9 cellular contexts compared by ENCODE assay signal in the genomic region with DNA sequence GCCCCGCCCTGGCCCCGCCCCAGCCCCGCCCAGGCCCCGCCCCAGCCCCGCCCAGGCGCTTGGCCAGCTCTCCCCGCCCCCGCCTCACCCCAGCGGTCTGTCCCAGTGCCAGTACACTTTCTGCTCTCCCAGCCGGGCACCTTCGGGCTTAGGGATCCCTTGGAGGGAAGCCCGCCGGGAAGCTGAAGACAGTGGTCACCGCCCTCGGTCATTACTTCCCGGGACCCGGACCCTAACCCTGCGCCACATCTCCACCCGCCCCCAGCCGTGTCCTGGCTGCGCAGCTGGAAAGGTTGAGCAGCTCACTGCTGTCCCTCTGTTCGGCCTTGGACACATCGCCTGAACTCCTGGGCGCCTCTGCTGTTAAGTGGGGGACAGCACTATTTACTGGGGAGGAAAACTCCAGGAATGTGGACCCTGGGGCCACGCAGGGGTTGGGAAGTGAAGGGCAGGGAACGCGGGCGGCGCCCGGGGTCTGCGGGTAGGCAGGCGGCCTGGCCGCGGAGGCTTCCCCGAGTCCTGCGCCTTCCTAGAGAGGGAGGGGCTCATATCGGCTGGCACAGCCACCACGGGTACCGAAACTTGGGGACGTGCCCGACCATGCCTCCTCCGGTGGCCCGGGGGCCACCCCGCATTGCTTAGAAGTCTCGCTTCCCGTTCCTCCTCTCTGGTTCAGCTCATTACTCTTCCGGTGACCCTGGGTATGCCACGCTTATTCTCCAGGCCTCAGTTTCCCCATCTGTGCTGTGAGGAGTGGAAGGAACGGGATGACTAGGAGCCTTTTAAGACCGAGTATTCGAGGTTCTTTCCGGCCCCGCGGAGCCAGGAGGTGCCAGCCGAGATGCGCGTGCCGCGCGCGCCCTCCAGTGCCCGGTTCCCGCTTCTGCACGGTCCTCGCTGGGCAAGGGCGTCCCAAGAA.
DNase-seq lines count a peak whose midpoint lies in the region; ATAC-seq, FAIRE-seq and TF ChIP-seq lines count a peak whose summit lies in the region.
"Had no signal": no experiment of that assay in that cellular context is flagged by ENCODE, and none has a peak within 500 bp of the region (broad histone marks: within the 10 kb centered on the region; RNA-seq: fewer than 3 reads in every experiment).

No MANE protein-coding gene starts in this region.

- intact Hi-C loops in mammary epithelial cell (cut with micrococcal nuclease), result no loop called here

- H3K27ac Mint-ChIP-seq in immature natural killer cell, result peak overlapping the region in 5 of 6 donors; percentile 15 to 78 (median 63)

- no peaks in the 10 kb centered on the region for H3K36me3 Mint-ChIP-seq in immature natural killer cell

- H3K4me1 Mint-ChIP-seq in immature natural killer cell, result peaks cover 13 to 19% of the 10 kb centered on the region in 2 donors

- dilution Hi-C loops in mammary epithelial cell (cut with HindIII; ENCODE audit: low sequenced_read_pairs), result no loop called here

- peak overlapping the region; percentile 71 for H3K4me2 ChIP-seq in mammary epithelial cell (ENCODE audit: insufficient read depth, low read depth, low read length)

- H3K4me3 Mint-ChIP-seq in immature natural killer cell, result peak overlapping the region; percentile 89 to 97 (median 96)

- peak overlapping the region; percentile 79 for H2AFZ ChIP-seq in mammary epithelial cell (ENCODE audit: low read depth, low read length)

- H4K20me1 ChIP-seq in mammary epithelial cell (ENCODE audit: insufficient read depth, low read length), result no peaks in the 10 kb centered on the region

- CTCF ChIA-PET in mammary epithelial cell (lab: Charles Lee; ENCODE audit: low non-redundant PET), result no interaction called here

- H3K27me3 ChIP-seq in mammary epithelial cell (ENCODE audit: insufficient read depth, low read length) (no peaks in the 10 kb centered on the region), small intestine (ENCODE audit: control insufficient read depth in 2 of 2, insufficient read depth in 2 of 2, low read length in 2 of 2) (no peaks in the 10 kb centered on the region)

- H3K9me3 ChIP-seq in mammary epithelial cell (replicated peaks; ENCODE audit: insufficient read depth, low read length) (no peaks in the 10 kb centered on the region), small intestine (ENCODE audit: control insufficient read depth, low read depth) (no peaks in the 10 kb centered on the region)

- H3K4me3 ChIP-seq in WI38 (ENCODE audit: low read depth, low read length) (peak overlapping the region; percentile 63), mammary epithelial cell (replicated peaks in 1 of 3; ENCODE audit: insufficient read depth in 1 of 3, low read depth in 2 of 3, low read length in 3 of 3) (peak overlapping the region in 2 of 3 experiments; percentile 28 to 33), small intestine (ENCODE audit: low read depth in 1 of 2, low read length in 2 of 2) (peak overlapping the region; percentile 19 to 50)

- BruUV-seq in mammary epithelial cell (replicated peaks; lab: Mats Ljungman, UMichigan), result no TSS peak

- no peak overlapping the region for H3K27ac ChIP-seq in mammary epithelial cell (ENCODE audit: insufficient read depth, low read depth, low read length)
- no peak overlapping the region for H3K27ac ChIP-seq in small intestine (ENCODE audit: low read depth in 1 of 2, low read length in 1 of 2)

- no peak overlapping the region for H3K9ac ChIP-seq in mammary epithelial cell (ENCODE audit: insufficient read depth, low read length)

- no peak for FAIRE-seq in small intestine (lab: Jason Lieb, UNC)
- FAIRE-seq: A204.1 had no signal

- DNase-seq in NCI-H146 (lab: John Stamatoyannopoulos, UW), result peak; percentile 23
- DNase-seq in NCI-H146 treated with DMSO at 0.1 percent for 48 hours (lab: John Stamatoyannopoulos, UW; ENCODE audit: unreplicated experiment), result no peak
- DNase-seq in NCI-H128 (lab: John Stamatoyannopoulos, UW; ENCODE audit: unreplicated experiment), result peak; percentile 2
- peak; percentile 32 for DNase-seq in mammary epithelial cell
- DNase-seq in immature natural killer cell, result peak; percentile 66 to 74 (median 73)
- peak; percentile 69 for DNase-seq in small intestine

- WGBS in mammary epithelial cell (ENCODE audit: low coverage, missing lambda C conversion rate), result 4% methylated on average over 22 of the region's 66 CpGs
- WGBS in small intestine, 3 donors, result 0 to 1% (median 0%) methylated on average over 48 to 66 of the region's 66 CpGs

- ATAC-seq in HG02763 (IDR thresholded peaks at IDR 0.05; ENCODE audit: unreplicated experiment), result peak; percentile 93

- H3K36me3 ChIP-seq in mammary epithelial cell (ENCODE audit: insufficient read depth, low read length), result no peaks in the 10 kb centered on the region
- no peaks in the 10 kb centered on the region for H3K36me3 ChIP-seq in small intestine (ENCODE audit: control insufficient read depth in 2 of 2, insufficient read depth in 2 of 2, low read length in 2 of 2)

- in situ Hi-C loops in mammary epithelial cell (cut with MboI; ENCODE audit: low sequenced_read_pairs in 2 of 2), result no loop called here

- H3K4me1 ChIP-seq in mammary epithelial cell (ENCODE audit: insufficient read depth, low read length) (peaks cover 6% of the 10 kb centered on the region), small intestine (ENCODE audit: control insufficient read depth in 2 of 2, insufficient read depth in 1 of 2, low read depth in 1 of 2, low read length in 1 of 2) (no peaks in the 10 kb centered on the region)

- TF ChIP-seq CTCF in WI38 (IDR thresholded peaks at IDR 0.05; ENCODE audit: low read depth, low read length), result peak; percentile 93
- TF ChIP-seq CTCF in mammary epithelial cell (conservative IDR thresholded peaks at IDR 0.05 in 1 of 2, IDR thresholded peaks at IDR 0.05 in 1 of 2; ENCODE audit: extremely low read depth in 1 of 2, insufficient read depth in 1 of 2, low read depth in 1 of 2, low read length in 2 of 2), result peak; percentile 64 to 89

- no peaks in the 10 kb centered on the region for H3K79me2 ChIP-seq in mammary epithelial cell (ENCODE audit: insufficient read depth, low read length)

- no peaks in the 10 kb centered on the region for H3K9me3 Mint-ChIP-seq in immature natural killer cell

- peaks cover 5 to 11% (median 7%) of the 10 kb centered on the region in 3 donors for H3K27me3 Mint-ChIP-seq in immature natural killer cell (ENCODE audit: low read depth in 3 of 3)
